In genomic region chr3:169510378-169510777, GRCh38 we compare ENCODE assay signal across 1 cellular context.
TF ChIP-seq lines count a peak whose summit lies in the region.

No MANE protein-coding gene starts in this region.

TF ChIP-seq in K562, 482 proteins besides CTCF, POLR2A, EP300 and RAD21 (continued from another document):
- TF ChIP-seq VEZF1 (CRISPR knock-in tag; IDR thresholded peaks at IDR 0.05) (peak; percentile 42; the same call in 1 of the 2 replicates), RBM34 (IDR thresholded peaks at IDR 0.05; ENCODE audit: borderline replicate concordance, insufficient read depth, low read length) (no peak), ZNF263 (CRISPR knock-in tag; IDR thresholded peaks at IDR 0.05; ENCODE audit: borderline replicate concordance) (no peak), TSHZ1 (CRISPR knock-in tag; IDR thresholded peaks at IDR 0.05) (no peak), ZNF384 (IDR thresholded peaks at IDR 0.05; ENCODE audit: low read depth, low read length) (no peak), ZNF511 (CRISPR knock-in tag; IDR thresholded peaks at IDR 0.05) (no peak)
